2 cellular contexts compared by ENCODE assay signal in the genomic region with DNA sequence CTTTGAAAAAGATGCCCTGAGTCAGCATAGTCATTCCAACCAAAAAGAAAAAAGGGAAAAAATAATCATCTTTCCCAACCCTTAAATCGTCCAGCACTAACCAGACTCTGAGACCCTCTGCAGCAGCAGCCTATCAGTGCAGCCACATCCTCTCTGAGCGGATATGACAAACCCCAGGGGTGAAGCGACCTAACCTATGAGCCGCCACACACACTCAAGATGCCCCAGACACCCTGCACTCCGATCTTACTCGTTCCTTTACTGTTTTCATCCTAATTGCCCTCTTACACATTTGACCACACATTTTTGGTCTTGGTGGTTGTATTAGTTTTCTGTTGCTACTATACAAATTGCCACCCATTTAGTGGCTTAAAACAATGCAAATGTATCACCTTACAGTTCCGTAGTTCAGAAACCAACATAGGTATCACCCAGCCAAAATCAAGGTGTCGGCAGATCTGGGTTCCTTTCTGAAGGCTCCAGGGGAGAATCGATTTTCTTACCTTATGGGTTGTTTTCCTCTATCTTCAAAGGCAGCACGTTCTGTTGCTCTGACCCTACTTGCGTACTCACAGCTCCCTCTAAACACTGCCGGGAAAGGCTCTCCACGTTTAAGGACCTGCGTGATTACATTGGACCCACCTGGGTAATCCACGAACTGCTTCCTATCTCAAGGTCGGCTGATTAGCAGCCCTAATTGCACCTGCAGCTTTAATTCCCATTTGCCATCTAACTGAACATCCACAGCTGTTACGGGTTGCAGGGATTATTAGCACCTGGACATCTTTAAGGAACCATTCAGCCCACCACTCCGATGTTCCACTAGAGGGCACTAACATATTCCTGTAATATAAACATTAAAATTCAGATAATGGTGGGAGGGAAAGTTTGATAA.
TF ChIP-seq lines count a peak whose summit lies in the region.

No MANE protein-coding gene starts in this region.

TF ChIP-seq in HEK293T, 16 proteins besides CTCF, POLR2A, EP300 and RAD21 (continued from another document):
- TF ChIP-seq FOXM1 (IDR thresholded peaks at IDR 0.05; ENCODE audit: borderline replicate concordance) (no peak), ELF4 (IDR thresholded peaks at IDR 0.05) (no peak), ARNT (IDR thresholded peaks at IDR 0.05) (no peak), FOXA1 (IDR thresholded peaks at IDR 0.05) (no peak), FOXK2 (IDR thresholded peaks at IDR 0.05) (no peak), SUZ12 (IDR thresholded peaks at IDR 0.05) (no peak), BHLHE40 (IDR thresholded peaks at IDR 0.05; ENCODE audit: borderline replicate concordance) (no peak), HDGF (IDR thresholded peaks at IDR 0.05; ENCODE audit: borderline replicate concordance) (no peak), ZNF384 (IDR thresholded peaks at IDR 0.05) (no peak)

TF ChIP-seq in endothelial cell of umbilical vein, 7 proteins besides CTCF, POLR2A, EP300 and RAD21 (continued from another document):
- no peak for TF ChIP-seq FOS (IDR thresholded peaks at IDR 0.05; ENCODE audit: borderline replicate concordance, insufficient read depth, low read length)
- TF ChIP-seq MYC (IDR thresholded peaks at IDR 0.05; ENCODE audit: low read depth, low read length): no peak
